Comparison of ENCODE assay signal across 8 cellular contexts in genomic region chr1:159921251-159921650, GRCh38. TPM values are rescaled to one million over a fixed set of nuclear protein-coding genes. Genes with fewer than 3 reads are reported as not detected.
DNase-seq lines count a peak whose midpoint lies in the region; ATAC-seq and TF ChIP-seq lines count a peak whose summit lies in the region.

No MANE protein-coding gene starts in this region.

- ATAC-seq in GM21576 (IDR thresholded peaks at IDR 0.05; ENCODE audit: unreplicated experiment) (peak; percentile 25), PC-3 (no peak), left lung (no peak)

- H3K36me3 ChIP-seq in PC-3 (ENCODE audit: low read depth, low read length) (peaks cover 64% of the 10 kb centered on the region), left lung (peaks cover 8 to 49% of the 10 kb centered on the region in 2 donors)

- peak overlapping the region; percentile 98 for H3K4me2 ChIP-seq in PC-3 (ENCODE audit: low read length)

- peak overlapping the region; percentile 82; the same call in 1 of the 2 replicates for H3K4me3 ChIP-seq in GM08714 (ENCODE audit: low read length)
- peak overlapping the region; percentile 96; the same call in 1 of the 2 replicates for H3K4me3 ChIP-seq in PC-3 (ENCODE audit: low read length)
- peak overlapping the region in 1 of 2 donors; percentile 82 for H3K4me3 ChIP-seq in left lung
- H3K4me3 ChIP-seq in foreskin fibroblast (ENCODE audit: low read depth in 1 of 2, low read length in 2 of 2): no peak overlapping the region

- DNase-seq in PC-3 (no peak), left lung (no peak), foreskin fibroblast (no peak), NCI-H1105 treated with DMSO at 0.1 percent for 48 hours (lab: John Stamatoyannopoulos, UW) (no peak), NCI-H2171 treated with DMSO at 0.1 percent for 48 hours (lab: John Stamatoyannopoulos, UW) (no peak), midbrain (lab: John Stamatoyannopoulos, UW) (no peak)

- H3K9me3 ChIP-seq in PC-3 (ENCODE audit: low read length): no peaks in the 10 kb centered on the region
- no peaks in the 10 kb centered on the region for H3K9me3 ChIP-seq in left lung

- H3K9me2 ChIP-seq in PC-3 (replicated peaks; ENCODE audit: low read length): no peaks in the 10 kb centered on the region

- H3F3A ChIP-seq in PC-3 (ENCODE audit: low read length, unreplicated experiment): peaks cover 13% of the 10 kb centered on the region

- no peaks in the 10 kb centered on the region for H3K27me3 ChIP-seq in PC-3 (ENCODE audit: low read length)
- H3K27me3 ChIP-seq in left lung: no peaks in the 10 kb centered on the region

- TF ChIP-seq CTCF in PC-3 (conservative IDR thresholded peaks at IDR 0.05; ENCODE audit: low read depth, low read length) (no peak), left lung (IDR thresholded peaks at IDR 0.05) (no peak), foreskin fibroblast (IDR thresholded peaks at IDR 0.05; ENCODE audit: low read depth, low read length) (no peak)

- no TSS peak for BruUV-seq in PC-3 (replicated peaks; lab: Mats Ljungman, UMichigan)

- CTCF ChIA-PET in PC-3 (lab: Charles Lee): interaction anchor here (0.7 kb wide), 1 partner anchor 28 kb away, joined by 3 read pairs; no protein-coding TSS in a partner anchor

- POLR2A ChIA-PET in PC-3 (lab: Charles Lee; ENCODE audit: unreplicated experiment): no interaction called here

- intact Hi-C loops in PC-3 (cut with micrococcal nuclease) (no loop called here), left lung (cut with DNase I) (no loop called here)

- H3K27ac ChIP-seq in PC-3 (ENCODE audit: low read length): no peak overlapping the region; the same call in 1 of the 2 replicates
- H3K27ac ChIP-seq in left lung: peak overlapping the region; percentile 98

- H2AFZ ChIP-seq in PC-3 (ENCODE audit: low read length): no peak overlapping the region

- no peak overlapping the region for H3K9ac ChIP-seq in PC-3 (ENCODE audit: low read length)

- peaks cover 82% of the 10 kb centered on the region for H3K4me1 ChIP-seq in PC-3 (ENCODE audit: insufficient read depth, low read length)
- H3K4me1 ChIP-seq in left lung: peaks cover 33 to 84% of the 10 kb centered on the region in 2 donors

- peaks cover 84% of the 10 kb centered on the region for H3K79me2 ChIP-seq in PC-3 (ENCODE audit: low read length)

- H4K20me1 ChIP-seq in PC-3 (ENCODE audit: low read length): peaks cover 67% of the 10 kb centered on the region

RNA-seq across cellular contexts. Expression of gene TAGLN2, which starts 4.1 kb away (rescaled TPM):
- total RNA-seq in PC-3 (2014; rRNA removed) (1,281 and 1,584 TPM in 2 replicates), left lung (100 to 1,000 TPM; 565 to 617 TPM)

RNA-seq across cellular contexts. Expression of gene CFAP45, which starts 21.3 kb away (rescaled TPM):
- 1.6 and 4.8 TPM in 2 replicates for total RNA-seq in PC-3 (2014; rRNA removed)
- 1 to 10 TPM; 1.1 to 4.7 TPM for total RNA-seq in left lung

RNA-seq across cellular contexts. Expression of gene IGSF9, which starts 24.2 kb away (rescaled TPM):
- total RNA-seq in PC-3 (2014; rRNA removed) (15.6 and 19.9 TPM in 2 replicates), left lung (1 to 10 TPM; 2.8 to 3.0 TPM)

RNA-seq across cellular contexts. Expression of gene SLAMF9, which starts 32.8 kb away (rescaled TPM):
- 5.9 and 8.7 TPM in 2 replicates for total RNA-seq in PC-3 (2014; rRNA removed)
- not detected for total RNA-seq in left lung

RNA-seq across cellular contexts. Expression of gene VSIG8, which starts 58.8 kb away (rescaled TPM):
- total RNA-seq in PC-3 (2014; rRNA removed) (0.29 and 0.47 TPM in 2 replicates), left lung (not detected)

Comparison
In these comparisons a context has a peak if more than half of its experiments do, and no peak if none do; other contexts are left out.
1. H3K4me3 ChIP-seq: peak in GM08714 (single experiment) and PC-3 (single experiment); none in foreskin fibroblast (0 of 2).